In genomic region chr6:42659806-42660205, GRCh38 we compare ENCODE assay signal across 12 cellular contexts.
DNase-seq lines count a peak whose midpoint lies in the region; ATAC-seq and TF ChIP-seq lines count a peak whose summit lies in the region.
"Had no signal": no experiment of that assay in that cellular context is flagged by ENCODE, and none has a peak within 500 bp of the region (broad histone marks: within the 10 kb centered on the region; RNA-seq: fewer than 3 reads in every experiment).

No MANE protein-coding gene starts in this region.

- no peaks in the 10 kb centered on the region for H3K27me3 ChIP-seq in cardiac muscle cell
- H3K27me3 ChIP-seq in left ventricle myocardium inferior (ENCODE audit: low read depth) = no peaks in the 10 kb centered on the region
- no peaks in the 10 kb centered on the region for H3K27me3 ChIP-seq in endodermal cell (ENCODE audit: control insufficient read depth, insufficient read depth, low read length, poor library complexity, severe bottlenecking)

- peak overlapping the region; percentile 1 for H3K27ac Mint-ChIP-seq in endodermal cell
- H3K27ac Mint-ChIP-seq in activated T-helper 2 cell treated with anti-CD3 and anti-CD28 coated beads, Interferon-gamma antibody, Interleukin-2, Interleukin-4, amounts not matched to agents 10 μg/mL and 5 μg/mL and 100 μg/mL, durations not matched to agents 14 hours and 24 hours and 36 hours = no peak overlapping the region
- H3K27ac Mint-ChIP-seq: CD8-positive, alpha-beta memory T cell had no signal

- H3K9me3 ChIP-seq in cardiac muscle cell (ENCODE audit: low read depth) = no peaks in the 10 kb centered on the region
- no peaks in the 10 kb centered on the region for H3K9me3 ChIP-seq in left ventricle myocardium inferior (replicated peaks)
- no peaks in the 10 kb centered on the region for H3K9me3 ChIP-seq in endodermal cell (ENCODE audit: control insufficient read depth, low read length)
- H3K9me3 ChIP-seq: A549, Caco-2, HAP-1 had no signal

- TF ChIP-seq CTCF in cardiac muscle cell (IDR thresholded peaks at IDR 0.05; ENCODE audit: low read depth, low read length) (no peak), left ventricle myocardium inferior (IDR thresholded peaks at IDR 0.05; ENCODE audit: borderline replicate concordance) (no peak), endodermal cell (conservative IDR thresholded peaks at IDR 0.05) (no peak)

- no peak for DNase-seq in cardiac muscle cell (ENCODE audit: low read depth in 1 of 2, low spot score in 1 of 2)
- no peak for DNase-seq in left ventricle myocardium inferior
- DNase-seq in endodermal cell = no peak
- DNase-seq in renal cortical epithelial cell (ENCODE audit: low read depth) = peak; percentile 1
- DNase-seq in activated T-helper 2 cell treated with anti-CD3 and anti-CD28 coated beads, Interferon-gamma antibody, Interleukin-2, Interleukin-4, amounts not matched to agents 10 μg/mL and 5 μg/mL and 100 μg/mL, durations not matched to agents 14 hours and 24 hours and 36 hours (ENCODE audit: low spot score) = no peak
- no peak for DNase-seq in erythroblast (lab: John Stamatoyannopoulos, UW)
- DNase-seq: Caco-2; CD8-positive, alpha-beta memory T cell; GF-D8 had no signal

- ATAC-seq in GM18517 (IDR thresholded peaks at IDR 0.05; ENCODE audit: unreplicated experiment) = no peak
- ATAC-seq: A549 had no signal

- no peaks in the 10 kb centered on the region for H3K4me1 Mint-ChIP-seq in endodermal cell
- H3K4me1 Mint-ChIP-seq in activated T-helper 2 cell treated with anti-CD3 and anti-CD28 coated beads, Interferon-gamma antibody, Interleukin-2, Interleukin-4, amounts not matched to agents 10 μg/mL and 5 μg/mL and 100 μg/mL, durations not matched to agents 14 hours and 24 hours and 36 hours (ENCODE audit: low read depth) = peaks cover 3% of the 10 kb centered on the region

- H3K4me1 ChIP-seq in cardiac muscle cell (ENCODE audit: low read depth) (no peaks in the 10 kb centered on the region), left ventricle myocardium inferior (peaks cover 3% of the 10 kb centered on the region), endodermal cell (ENCODE audit: control insufficient read depth, insufficient read depth, low read length) (no peaks in the 10 kb centered on the region)
- H3K4me1 ChIP-seq: A549, Caco-2 had no signal

- no peak overlapping the region for H3K9ac ChIP-seq in endodermal cell (ENCODE audit: extremely low read depth, low read length, poor library complexity, severe bottlenecking)

- peaks cover 65% of the 10 kb centered on the region for H3K36me3 ChIP-seq in cardiac muscle cell
- H3K36me3 ChIP-seq in left ventricle myocardium inferior = peaks cover 89% of the 10 kb centered on the region
- peaks cover 80% of the 10 kb centered on the region for H3K36me3 ChIP-seq in endodermal cell (ENCODE audit: control insufficient read depth, insufficient read depth, low read length)

- H3K4me3 Mint-ChIP-seq in endodermal cell = no peak overlapping the region
- H3K4me3 Mint-ChIP-seq in activated T-helper 2 cell treated with anti-CD3 and anti-CD28 coated beads, Interferon-gamma antibody, Interleukin-2, Interleukin-4, amounts not matched to agents 10 μg/mL and 5 μg/mL and 100 μg/mL, durations not matched to agents 14 hours and 24 hours and 36 hours (ENCODE audit: low read depth) = no peak overlapping the region
- H3K4me3 Mint-ChIP-seq: CD8-positive, alpha-beta memory T cell had no signal

- no peak for TF ChIP-seq POLR2A in erythroblast (IDR thresholded peaks at IDR 0.05; ENCODE audit: low read length)

- H3K4me3 ChIP-seq in cardiac muscle cell (no peak overlapping the region), left ventricle myocardium inferior (no peak overlapping the region), endodermal cell (ENCODE audit: low read length) (no peak overlapping the region)
- H3K4me3 ChIP-seq: A549, HAP-1 had no signal

- H3K9me3 Mint-ChIP-seq in endodermal cell = no peaks in the 10 kb centered on the region
- H3K9me3 Mint-ChIP-seq in activated T-helper 2 cell treated with anti-CD3 and anti-CD28 coated beads, Interferon-gamma antibody, Interleukin-2, Interleukin-4, amounts not matched to agents 10 μg/mL and 5 μg/mL and 100 μg/mL, durations not matched to agents 14 hours and 24 hours and 36 hours = no peaks in the 10 kb centered on the region
- H3K9me3 Mint-ChIP-seq: CD8-positive, alpha-beta memory T cell had no signal

- no peaks in the 10 kb centered on the region for H3K27me3 Mint-ChIP-seq in endodermal cell (ENCODE audit: insufficient read depth)
- no peaks in the 10 kb centered on the region for H3K27me3 Mint-ChIP-seq in activated T-helper 2 cell treated with anti-CD3 and anti-CD28 coated beads, Interferon-gamma antibody, Interleukin-2, Interleukin-4, amounts not matched to agents 10 μg/mL and 5 μg/mL and 100 μg/mL, durations not matched to agents 14 hours and 24 hours and 36 hours (ENCODE audit: low read depth)
- H3K27me3 Mint-ChIP-seq: CD8-positive, alpha-beta memory T cell had no signal

- 78 to 100% methylated on average over 1 of the region's 1 CpG for whole genome bisulfite sequencing in endodermal cell (ENCODE audit: insufficient coverage in 1 of 2, insufficient read length in 1 of 2), 2 experiments

- H3K36me3 Mint-ChIP-seq in endodermal cell (ENCODE audit: low read depth) = peaks cover 50% of the 10 kb centered on the region
- H3K36me3 Mint-ChIP-seq in activated T-helper 2 cell treated with anti-CD3 and anti-CD28 coated beads, Interferon-gamma antibody, Interleukin-2, Interleukin-4, amounts not matched to agents 10 μg/mL and 5 μg/mL and 100 μg/mL, durations not matched to agents 14 hours and 24 hours and 36 hours (ENCODE audit: low read depth) = peaks cover 60% of the 10 kb centered on the region

- intact Hi-C loops in left ventricle myocardium inferior (cut with micrococcal nuclease) = loop anchor here (5.0 kb wide), 2 partner anchors 67 to 217 kb away; partner anchors contain the start of gene RPL7L1
- intact Hi-C loops in activated T-helper 2 cell treated with anti-CD3 and anti-CD28 coated beads, Interferon-gamma antibody, Interleukin-2, Interleukin-4, amounts not matched to agents 10 μg/mL and 5 μg/mL and 100 μg/mL, durations not matched to agents 14 hours and 24 hours and 36 hours (cut with micrococcal nuclease) = loop anchor here (2.0 kb wide), 1 partner anchor 239 kb away; no protein-coding TSS in a partner anchor

- H3K27ac ChIP-seq in cardiac muscle cell (peak overlapping the region; percentile 5), left ventricle myocardium inferior (replicated peaks) (no peak overlapping the region), endodermal cell (ENCODE audit: low read depth, low read length) (no peak overlapping the region)
- H3K27ac ChIP-seq: A549 had no signal
